ENCODE assay signal across 8 cellular contexts in the genomic region with DNA sequence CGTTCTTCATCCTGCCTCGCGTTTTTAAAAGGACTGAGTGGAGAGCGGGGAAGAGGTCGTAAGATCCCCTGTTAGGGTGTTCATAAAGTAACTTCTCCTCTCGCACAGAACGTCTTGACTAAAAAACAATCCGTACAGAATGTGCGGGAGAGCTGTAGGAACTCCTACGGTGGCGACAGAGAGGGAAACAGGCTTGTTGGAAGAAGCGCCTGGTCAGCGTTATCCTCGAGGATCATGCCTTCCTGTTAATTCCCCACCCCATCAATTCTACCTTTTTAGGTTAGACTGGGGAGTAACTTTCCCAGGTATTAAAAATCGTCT. TPM values are rescaled to one million over a fixed set of nuclear protein-coding genes. Genes with fewer than 3 reads are reported as not detected.
DNase-seq lines count a peak whose midpoint lies in the region; ATAC-seq and TF ChIP-seq lines count a peak whose summit lies in the region.

No MANE protein-coding gene starts in this region.

- intact Hi-C loops in dorsolateral prefrontal cortex (cut with DNase I) (loop anchor here (1.0 to 5.0 kb wide), 2 partner anchors 129 to 130 kb away; partner anchors contain the start of gene APPL2 (in 2 of the 2)), mucosa of descending colon (cut with DNase I, micrococcal nuclease) (no loop called here)

- no peaks in the 10 kb centered on the region for H3K4me1 ChIP-seq in NT2/D1 (ENCODE audit: insufficient read depth, insufficient read length)
- no peaks in the 10 kb centered on the region for H3K4me1 ChIP-seq in mucosa of descending colon (ENCODE audit: low read depth)

- H3K9me3 ChIP-seq in NT2/D1 (ENCODE audit: insufficient read depth, low read length) (0 out of 2 replicates have a peak, but pooled peaks cover 9% of the 10 kb centered on the region), mucosa of descending colon (no peaks in the 10 kb centered on the region)

- H3K27me3 ChIP-seq in NT2/D1 (ENCODE audit: insufficient read depth, insufficient read length) (peaks cover 15% of the 10 kb centered on the region), dorsolateral prefrontal cortex (no peaks in the 10 kb centered on the region)

- H3K27ac ChIP-seq in dorsolateral prefrontal cortex = peak overlapping the region; percentile 49 to 98 (median 94)

- H3K36me3 ChIP-seq in NT2/D1 (ENCODE audit: insufficient read depth, insufficient read length, low read length) = peaks cover 12% of the 10 kb centered on the region
- no peaks in the 10 kb centered on the region for H3K36me3 ChIP-seq in mucosa of descending colon (ENCODE audit: low read depth)

- TF ChIP-seq CTCF in dorsolateral prefrontal cortex (IDR thresholded peaks at IDR 0.05 in 54 of 56, conservative IDR thresholded peaks at IDR 0.05 in 2 of 56; ENCODE audit: low read depth in 1 of 56, partially characterized antibody in 56 of 56) (no peak), mucosa of descending colon (IDR thresholded peaks at IDR 0.05) (no peak)

- DNase-seq in A172 (ENCODE audit: low spot score) (peak; percentile 38), NT2/D1 (ENCODE audit: low read depth, low spot score) (no peak), dorsolateral prefrontal cortex (peak in 1 of 10 donors; percentile 47), mucosa of descending colon (no peak), inferior parietal cortex (ENCODE audit: extremely low spot score) (no peak), middle frontal gyrus (ENCODE audit: extremely low spot score, low spot score) (no peak)

- H3K4me3 ChIP-seq in GM08714 (ENCODE audit: low read length) (peak overlapping the region; percentile 76), NT2/D1 (ENCODE audit: insufficient read length, low read depth) (peak overlapping the region; percentile 98), dorsolateral prefrontal cortex (peak overlapping the region; percentile 60 to 100 (median 93)), mucosa of descending colon (peak overlapping the region; percentile 82)

- H3K9ac ChIP-seq in NT2/D1 (ENCODE audit: insufficient read length, low read depth) = peak overlapping the region; percentile 34

- peak; percentile 10 for ATAC-seq in HG02885 (IDR thresholded peaks at IDR 0.05; ENCODE audit: poor library complexity, unreplicated experiment)
- ATAC-seq in mucosa of descending colon = peak; percentile 39

RNA-seq across cellular contexts. Expression of gene WASHC4, which starts 0.4 kb away (rescaled TPM):
- total RNA-seq in A172 (2014; rRNA removed; shearing (Covaris generic)) = 43.7 and 52.1 TPM in 2 replicates
- 10 to 100 TPM; 27.1 to 75.9 (median 42.7) TPM for total RNA-seq in dorsolateral prefrontal cortex
- total RNA-seq in mucosa of descending colon = 10 to 100 TPM; 34.2 to 50.4 (median 34.7) TPM

RNA-seq across cellular contexts. Expression of gene ALDH1L2, which starts 22.9 kb away (rescaled TPM):
- 0.09 and 0.34 TPM in 2 replicates for total RNA-seq in A172 (2014; rRNA removed; shearing (Covaris generic))
- 10 to 100 TPM in 77 of 120 experiments, 1 to 10 TPM in 43; 4.6 to 24.6 (median 10.9) TPM for total RNA-seq in dorsolateral prefrontal cortex
- total RNA-seq in mucosa of descending colon = 1 to 10 TPM; 1.4 to 5.0 (median 4.3) TPM

Comparison
In these comparisons a context has a peak if more than half of its experiments do, and no peak if none do; other contexts are left out.
1. intact Hi-C loops: an anchor here in dorsolateral prefrontal cortex (1.0 to 5.0 kb wide); none called in mucosa of descending colon.